1 cellular context compared by ENCODE assay signal in the genomic region with DNA sequence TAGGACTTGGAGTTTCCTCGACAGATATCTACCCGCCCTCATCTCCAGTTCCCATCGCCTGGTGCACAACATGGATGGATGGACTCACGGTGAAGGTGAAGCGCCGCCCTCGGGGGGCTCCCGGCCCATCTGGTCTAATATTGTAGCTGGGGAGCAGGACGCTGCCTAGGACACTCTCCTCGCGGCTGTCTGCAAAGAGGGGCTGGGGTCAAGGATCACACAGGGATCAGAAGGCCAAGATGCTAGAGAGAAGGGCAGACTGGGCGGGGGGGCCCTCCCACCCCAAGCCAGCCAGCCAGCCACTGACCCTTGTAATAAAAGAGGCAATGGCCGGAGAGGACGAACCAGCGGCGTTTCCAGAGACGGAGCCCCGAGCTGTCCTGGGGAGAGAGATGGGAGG.
TF ChIP-seq lines count a peak whose summit lies in the region.

No MANE protein-coding gene starts in this region.

TF ChIP-seq in IMR-90, 13 proteins besides CTCF, POLR2A, EP300 and RAD21:
- no peak for TF ChIP-seq MAZ (IDR thresholded peaks at IDR 0.05; ENCODE audit: borderline replicate concordance, low read depth, low read length)
- no peak for TF ChIP-seq FOS (IDR thresholded peaks at IDR 0.05; ENCODE audit: low read depth, low read length)
- TF ChIP-seq RFX5 (IDR thresholded peaks at IDR 0.05; ENCODE audit: low read depth, low read length) = no peak
- TF ChIP-seq BHLHE40 (IDR thresholded peaks at IDR 0.05; ENCODE audit: low read depth, low read length) = no peak
- TF ChIP-seq CEBPB (IDR thresholded peaks at IDR 0.05; ENCODE audit: low read depth, low read length) = no peak
- no peak for TF ChIP-seq RCOR1 (IDR thresholded peaks at IDR 0.05; ENCODE audit: insufficient replicate concordance, low read length)
- no peak for TF ChIP-seq MAFK (IDR thresholded peaks at IDR 0.05; ENCODE audit: low read depth, low read length)
- TF ChIP-seq, protein P1, sequence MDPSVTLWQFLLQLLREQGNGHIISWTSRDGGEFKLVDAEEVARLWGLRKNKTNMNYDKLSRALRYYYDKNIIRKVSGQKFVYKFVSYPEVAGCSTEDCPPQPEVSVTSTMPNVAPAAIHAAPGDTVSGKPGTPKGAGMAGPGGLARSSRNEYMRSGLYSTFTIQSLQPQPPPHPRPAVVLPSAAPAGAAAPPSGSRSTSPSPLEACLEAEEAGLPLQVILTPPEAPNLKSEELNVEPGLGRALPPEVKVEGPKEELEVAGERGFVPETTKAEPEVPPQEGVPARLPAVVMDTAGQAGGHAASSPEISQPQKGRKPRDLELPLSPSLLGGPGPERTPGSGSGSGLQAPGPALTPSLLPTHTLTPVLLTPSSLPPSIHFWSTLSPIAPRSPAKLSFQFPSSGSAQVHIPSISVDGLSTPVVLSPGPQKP (IDR thresholded peaks at IDR 0.05; ENCODE audit: borderline replicate concordance, low read depth, low read length) = no peak
- no peak for TF ChIP-seq NFE2L2 (IDR thresholded peaks at IDR 0.05; ENCODE audit: low read depth, low read length)
- TF ChIP-seq, protein P2, sequence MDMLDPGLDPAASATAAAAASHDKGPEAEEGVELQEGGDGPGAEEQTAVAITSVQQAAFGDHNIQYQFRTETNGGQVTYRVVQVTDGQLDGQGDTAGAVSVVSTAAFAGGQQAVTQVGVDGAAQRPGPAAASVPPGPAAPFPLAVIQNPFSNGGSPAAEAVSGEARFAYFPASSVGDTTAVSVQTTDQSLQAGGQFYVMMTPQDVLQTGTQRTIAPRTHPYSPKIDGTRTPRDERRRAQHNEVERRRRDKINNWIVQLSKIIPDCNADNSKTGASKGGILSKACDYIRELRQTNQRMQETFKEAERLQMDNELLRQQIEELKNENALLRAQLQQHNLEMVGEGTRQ (IDR thresholded peaks at IDR 0.05; ENCODE audit: low read depth, low read length) = no peak
- no peak for TF ChIP-seq CHD1 (IDR thresholded peaks at IDR 0.05; ENCODE audit: low read depth, low read length)
- TF ChIP-seq MXI1 (IDR thresholded peaks at IDR 0.05; ENCODE audit: borderline replicate concordance, low read depth, low read length) = no peak
- no peak for TF ChIP-seq SMC3 (IDR thresholded peaks at IDR 0.05; ENCODE audit: low read depth, low read length)
